ENCODE assay signal across 30 cellular contexts in the genomic region with DNA sequence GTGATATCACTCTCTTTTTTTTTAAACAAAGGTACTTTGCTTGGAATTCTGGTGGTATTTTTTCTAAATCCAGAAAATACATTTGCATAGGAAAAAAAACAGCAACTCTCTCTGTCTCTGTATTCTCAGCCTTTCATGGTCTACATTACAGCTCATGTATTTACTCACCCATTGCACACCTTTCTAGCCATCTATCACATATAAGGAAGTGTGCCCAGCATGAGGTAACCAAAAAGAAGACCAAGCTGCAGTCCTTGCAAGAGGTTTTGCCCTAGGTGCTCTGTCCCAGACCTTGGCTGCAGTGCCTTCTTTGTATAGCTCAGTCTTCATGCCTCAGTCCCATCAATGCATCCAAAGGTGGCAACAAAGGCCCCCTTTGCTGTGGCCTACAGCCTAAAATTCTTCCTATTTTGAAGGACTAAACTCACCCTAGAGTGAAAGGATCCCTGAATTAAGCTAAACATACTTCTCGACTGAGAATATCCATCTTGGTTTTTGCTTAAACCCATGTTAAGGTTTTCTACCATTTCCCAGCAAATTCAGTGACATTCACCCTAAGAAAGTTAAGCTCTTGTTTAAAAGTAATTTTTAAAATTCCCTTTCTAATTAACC.
"Had no signal": no experiment of that assay in that cellular context is flagged by ENCODE, and none has a peak within 500 bp of the region (broad histone marks: within the 10 kb centered on the region; RNA-seq: fewer than 3 reads in every experiment).

No MANE protein-coding gene starts in this region.

- H3K27me3 Mint-ChIP-seq: effector memory CD8-positive, alpha-beta T cell; stimulated activated naive B cell treated with anti-CD40 and anti-IgM and Interleukin-4, amounts not matched to agents 10 μg/mL and 1 μg/mL and 100 μg/mL, for 72 hours had no signal

- H3K4me3 Mint-ChIP-seq: activated naive CD8-positive, alpha-beta T cell; effector memory CD8-positive, alpha-beta T cell; immature natural killer cell; naive thymus-derived CD8-positive, alpha-beta T cell; neural crest cell; stimulated activated naive B cell treated with anti-CD40 and anti-IgM and Interleukin-4, amounts not matched to agents 10 μg/mL and 1 μg/mL and 100 μg/mL, for 72 hours had no signal

- DNase-seq: activated CD4-positive, alpha-beta T cell treated with anti-CD3 and anti-CD28 coated beads for 4 hours; activated CD4-positive, alpha-beta T cell treated with anti-CD3 and anti-CD28 coated beads, Interleukin-2, amount 50 U/mL, for 4 hours; activated CD8-positive, alpha-beta memory T cell treated with anti-CD3 and anti-CD28 coated beads for 24 hours; activated effector memory CD4-positive, alpha-beta T cell treated with Interleukin-2 at 50 U/mL for 16 hours; activated naive CD4-positive, alpha-beta T cell treated with Interleukin-2 at 50 U/mL for 16 hours; adrenal gland; aorta; body of pancreas; dorsolateral prefrontal cortex; effector memory CD8-positive, alpha-beta T cell; foreskin fibroblast; head of caudate nucleus; hypothalamus; immature natural killer cell; lower lobe of right lung; mesenchymal stem cell; naive thymus-derived CD8-positive, alpha-beta T cell; nucleus accumbens; pancreas; psoas muscle; stimulated activated CD4-positive, alpha-beta T cell treated with anti-CD3 and anti-CD28 coated beads, Interleukin-1b, Interleukin-23, amount 100 ng/mL, for 48 hours; stimulated activated CD4-positive, alpha-beta T cell treated with anti-CD3 and anti-CD28 coated beads, Interleukin-4, amount 100 ng/mL, for 4 hours; stimulated activated CD8-positive, alpha-beta memory T cell treated with anti-CD3 and anti-CD28 coated beads, Interleukin-4, amount 100 ng/mL, for 48 hours; stimulated activated naive B cell treated with anti-CD40 and anti-IgM and Interleukin-4, amounts not matched to agents 10 μg/mL and 1 μg/mL and 100 μg/mL, for 72 hours; stomach; T-helper 9 cell; thyroid gland; upper lobe of left lung had no signal

- H3K36me3 Mint-ChIP-seq: activated naive CD8-positive, alpha-beta T cell; immature natural killer cell; naive thymus-derived CD8-positive, alpha-beta T cell; stimulated activated naive B cell treated with anti-CD40 and anti-IgM and Interleukin-4, amounts not matched to agents 10 μg/mL and 1 μg/mL and 100 μg/mL, for 72 hours had no signal

- H3K9me3 Mint-ChIP-seq: effector memory CD8-positive, alpha-beta T cell; stimulated activated naive B cell treated with anti-CD40 and anti-IgM and Interleukin-4, amounts not matched to agents 10 μg/mL and 1 μg/mL and 100 μg/mL, for 72 hours had no signal

- H3K27ac Mint-ChIP-seq: activated naive CD8-positive, alpha-beta T cell; effector memory CD8-positive, alpha-beta T cell; immature natural killer cell; naive thymus-derived CD8-positive, alpha-beta T cell; stimulated activated naive B cell treated with anti-CD40 and anti-IgM and Interleukin-4, amounts not matched to agents 10 μg/mL and 1 μg/mL and 100 μg/mL, for 72 hours had no signal

- H3K4me1 Mint-ChIP-seq: immature natural killer cell; naive thymus-derived CD8-positive, alpha-beta T cell; neural crest cell; stimulated activated naive B cell treated with anti-CD40 and anti-IgM and Interleukin-4, amounts not matched to agents 10 μg/mL and 1 μg/mL and 100 μg/mL, for 72 hours had no signal

- ATAC-seq: body of pancreas; effector memory CD8-positive, alpha-beta T cell; lower lobe of right lung; naive thymus-derived CD8-positive, alpha-beta T cell; psoas muscle; stimulated activated naive B cell treated with anti-CD40 and anti-IgM and Interleukin-4, amounts not matched to agents 10 μg/mL and 1 μg/mL and 100 μg/mL, for 72 hours had no signal
